In genomic region chr5:180568914-180569313, GRCh38 we compare ENCODE assay signal across 22 cellular contexts. TPM values are rescaled to one million over a fixed set of nuclear protein-coding genes. Genes with fewer than 3 reads are reported as not detected.
"Had no signal": no experiment of that assay in that cellular context is flagged by ENCODE, and none has a peak within 500 bp of the region (broad histone marks: within the 10 kb centered on the region; RNA-seq: fewer than 3 reads in every experiment).

No MANE protein-coding gene starts in this region.

- H3K27me3 Mint-ChIP-seq: activated CD4-positive, alpha-beta T cell treated with anti-CD3 and anti-CD28 coated beads for 36 hours had no signal

- DNase-seq: activated CD4-positive, alpha-beta T cell treated with anti-CD3 and anti-CD28 coated beads for 36 hours; activated CD8-positive, alpha-beta memory T cell treated with anti-CD3 and anti-CD28 coated beads for 24 hours; aorta; caudate nucleus; Kasumi-1; NCI-H1048; NCI-H146; NCI-H187 treated with DMSO at 0.1 percent for 48 hours; NCI-H2081 treated with DMSO at 0.1 percent for 48 hours; NCI-H446; NCI-H524; Peyer's patch; Right ventricle myocardium superior; SJCRH30; SK-N-SH; T-helper 1 cell; WERI-Rb-1 had no signal

- ATAC-seq: activated CD4-positive, alpha-beta T cell treated with anti-CD3 and anti-CD28 coated beads for 36 hours; K562 had no signal

- H3K27ac Mint-ChIP-seq: activated CD4-positive, alpha-beta T cell treated with anti-CD3 and anti-CD28 coated beads for 36 hours had no signal

- H3K9me3 Mint-ChIP-seq: activated naive CD4-positive, alpha-beta T cell treated with anti-CD3 and anti-CD28 coated beads, Interleukin-2, amount 50 U/mL, for 72 hours had no signal

- H3K4me3 Mint-ChIP-seq: activated CD4-positive, alpha-beta T cell treated with anti-CD3 and anti-CD28 coated beads for 36 hours had no signal

RNA-seq across cellular contexts. Expression of gene SCGB3A1, which starts 22.4 kb away (rescaled TPM):
- total RNA-seq: activated CD4-positive, alpha-beta T cell treated with anti-CD3 and anti-CD28 coated beads for 36 hours; activated naive CD4-positive, alpha-beta T cell treated with anti-CD3 and anti-CD28 coated beads, Interleukin-2, amount 50 U/mL, for 72 hours; aorta; cerebellum; M059J; Peyer's patch; Right ventricle myocardium superior; SJCRH30; T-helper 2 cell treated with Interferon-gamma antibody and Interleukin-4, amounts not matched to agents 100 ng/mL and 5 ng/mL, for 36 hours had no signal
